ENCODE assay signal across 15 cellular contexts in genomic region chr1:208269338-208269666, GRCh38.
"Had no signal": no experiment of that assay in that cellular context is flagged by ENCODE, and none has a peak within 500 bp of the region (broad histone marks: within the 10 kb centered on the region; RNA-seq: fewer than 3 reads in every experiment).

No MANE protein-coding gene starts in this region.

- ATAC-seq: activated naive CD8-positive, alpha-beta T cell treated with anti-CD3 and anti-CD28 coated beads, Interleukin-2, amount 50 U/mL, for 24 hours; activated T-cell treated with anti-CD3 and anti-CD28 coated beads, Interleukin-2, amount 50 U/mL, for 72 hours; natural killer cell had no signal

- H3K36me3 Mint-ChIP-seq: activated CD4-positive, alpha-beta memory T cell treated with anti-CD3 and anti-CD28 coated beads for 36 hours; natural killer cell had no signal

- H3K4me3 ChIP-seq: heart right ventricle, lung, ovary, thoracic aorta had no signal

- H3K4me3 Mint-ChIP-seq: activated CD4-positive, alpha-beta memory T cell treated with anti-CD3 and anti-CD28 coated beads for 36 hours; activated naive CD8-positive, alpha-beta T cell treated with anti-CD3 and anti-CD28 coated beads, Interleukin-2, amount 50 U/mL, for 24 hours; activated T-cell treated with anti-CD3 and anti-CD28 coated beads, Interleukin-2, amount 50 U/mL, for 72 hours; natural killer cell; stimulated activated naive CD8-positive, alpha-beta T cell treated with anti-CD3 and anti-CD28 coated beads, Interleukin-15, Interleukin-2, amounts not matched to agents 100 ng/mL and 50 ng/mL, for 24 hours had no signal

- H3K27me3 ChIP-seq: ovary had no signal

- H3K9me3 ChIP-seq: heart right ventricle, ovary, thoracic aorta had no signal

- H3K9me3 Mint-ChIP-seq: activated CD4-positive, alpha-beta memory T cell treated with anti-CD3 and anti-CD28 coated beads for 36 hours; activated naive CD8-positive, alpha-beta T cell treated with anti-CD3 and anti-CD28 coated beads, Interleukin-2, amount 50 U/mL, for 24 hours; activated T-cell treated with anti-CD3 and anti-CD28 coated beads, Interleukin-2, amount 50 U/mL, for 72 hours; natural killer cell; stimulated activated naive CD8-positive, alpha-beta T cell treated with anti-CD3 and anti-CD28 coated beads, Interleukin-15, Interleukin-2, amounts not matched to agents 100 ng/mL and 50 ng/mL, for 24 hours had no signal

- H3K27ac Mint-ChIP-seq: activated CD4-positive, alpha-beta memory T cell treated with anti-CD3 and anti-CD28 coated beads for 36 hours; activated naive CD8-positive, alpha-beta T cell treated with anti-CD3 and anti-CD28 coated beads, Interleukin-2, amount 50 U/mL, for 24 hours; activated T-cell treated with anti-CD3 and anti-CD28 coated beads, Interleukin-2, amount 50 U/mL, for 72 hours; natural killer cell; stimulated activated naive CD8-positive, alpha-beta T cell treated with anti-CD3 and anti-CD28 coated beads, Interleukin-15, Interleukin-2, amounts not matched to agents 100 ng/mL and 50 ng/mL, for 24 hours had no signal

- H3K27ac ChIP-seq: heart right ventricle, ovary had no signal

- DNase-seq: activated CD4-positive, alpha-beta memory T cell treated with anti-CD3 and anti-CD28 coated beads for 36 hours; activated CD4-positive, CD25-positive, alpha-beta regulatory T cell treated with anti-CD3 and anti-CD28 coated beads, Interleukin-2, amount 50 U/mL, for 72 hours; activated CD8-positive, alpha-beta memory T cell treated with anti-CD3 and anti-CD28 coated beads, Interleukin-2, amount 50 U/mL, for 4 hours; activated naive CD4-positive, alpha-beta T cell; activated naive CD8-positive, alpha-beta T cell treated with anti-CD3 and anti-CD28 coated beads, Interleukin-2, amount 50 U/mL, for 24 hours; activated T-cell treated with anti-CD3 and anti-CD28 coated beads, Interleukin-2, amount 50 U/mL, for 72 hours; heart right ventricle; natural killer cell; ovary; stimulated activated CD4-positive, alpha-beta T cell treated with anti-CD3 and anti-CD28 coated beads, Interleukin-4, amount 100 ng/mL, for 1 hour; stimulated activated CD8-positive, alpha-beta memory T cell treated with anti-CD3 and anti-CD28 coated beads, Interleukin-4, amount 100 ng/mL, for 48 hours; T-helper 9 cell had no signal

- H3K36me3 ChIP-seq: heart right ventricle, ovary, thoracic aorta had no signal

- H3K4me1 Mint-ChIP-seq: activated naive CD8-positive, alpha-beta T cell treated with anti-CD3 and anti-CD28 coated beads, Interleukin-2, amount 50 U/mL, for 24 hours; natural killer cell had no signal
